Comparison of ENCODE assay signal across 1 cellular context in genomic region chr17:81348097-81349055, GRCh38.
TF ChIP-seq lines count a peak whose summit lies in the region.

No MANE protein-coding gene starts in this region.

TF ChIP-seq in K562, 482 proteins besides CTCF, POLR2A, EP300 and RAD21 (continued from another document):
- TF ChIP-seq USF1 (CRISPR knock-in tag; IDR thresholded peaks at IDR 0.05): peak; percentile 46; the same call in 1 of the 2 replicates
- TF ChIP-seq, protein P1, sequence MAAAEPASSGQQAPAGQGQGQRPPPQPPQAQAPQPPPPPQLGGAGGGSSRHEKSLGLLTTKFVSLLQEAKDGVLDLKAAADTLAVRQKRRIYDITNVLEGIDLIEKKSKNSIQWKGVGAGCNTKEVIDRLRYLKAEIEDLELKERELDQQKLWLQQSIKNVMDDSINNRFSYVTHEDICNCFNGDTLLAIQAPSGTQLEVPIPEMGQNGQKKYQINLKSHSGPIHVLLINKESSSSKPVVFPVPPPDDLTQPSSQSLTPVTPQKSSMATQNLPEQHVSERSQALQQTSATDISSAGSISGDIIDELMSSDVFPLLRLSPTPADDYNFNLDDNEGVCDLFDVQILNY (CRISPR knock-in tag; IDR thresholded peaks at IDR 0.05): no peak
- TF ChIP-seq DEAF1 (CRISPR knock-in tag; IDR thresholded peaks at IDR 0.05): no peak
- TF ChIP-seq ZNF175 (CRISPR knock-in tag; IDR thresholded peaks at IDR 0.05; ENCODE audit: low read depth): no peak
- TF ChIP-seq ZNF212 (CRISPR knock-in tag; IDR thresholded peaks at IDR 0.05): no peak
- no peak for TF ChIP-seq CGGBP1 (CRISPR knock-in tag; IDR thresholded peaks at IDR 0.05)
- peak; percentile 60 for TF ChIP-seq CEBPB (tag; IDR thresholded peaks at IDR 0.05)
- TF ChIP-seq THAP12 (CRISPR knock-in tag; IDR thresholded peaks at IDR 0.05): 0 out of 2 replicates have a peak, but pooled peaks have one; percentile 14
- TF ChIP-seq SMAD4 (CRISPR knock-in tag; conservative IDR thresholded peaks at IDR 0.05): peak; percentile 19; the same call in 1 of the 2 replicates
- TF ChIP-seq, protein P2, sequence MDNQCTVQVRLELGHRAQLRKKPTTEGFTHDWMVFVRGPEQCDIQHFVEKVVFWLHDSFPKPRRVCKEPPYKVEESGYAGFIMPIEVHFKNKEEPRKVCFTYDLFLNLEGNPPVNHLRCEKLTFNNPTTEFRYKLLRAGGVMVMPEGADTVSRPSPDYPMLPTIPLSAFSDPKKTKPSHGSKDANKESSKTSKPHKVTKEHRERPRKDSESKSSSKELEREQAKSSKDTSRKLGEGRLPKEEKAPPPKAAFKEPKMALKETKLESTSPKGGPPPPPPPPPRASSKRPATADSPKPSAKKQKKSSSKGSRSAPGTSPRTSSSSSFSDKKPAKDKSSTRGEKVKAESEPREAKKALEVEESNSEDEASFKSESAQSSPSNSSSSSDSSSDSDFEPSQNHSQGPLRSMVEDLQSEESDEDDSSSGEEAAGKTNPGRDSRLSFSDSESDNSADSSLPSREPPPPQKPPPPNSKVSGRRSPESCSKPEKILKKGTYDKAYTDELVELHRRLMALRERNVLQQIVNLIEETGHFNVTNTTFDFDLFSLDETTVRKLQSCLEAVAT (IDR thresholded peaks at IDR 0.05): peak in 1 of 2 experiments; percentile 48; a peak in 1 of 4 replicates
- no peak for TF ChIP-seq TEAD4 (IDR thresholded peaks at IDR 0.05; ENCODE audit: low read length)
- TF ChIP-seq TEAD4 (CRISPR knock-in tag; IDR thresholded peaks at IDR 0.05; ENCODE audit: borderline replicate concordance): no peak
- TF ChIP-seq ZNF184 (CRISPR knock-in tag; IDR thresholded peaks at IDR 0.05): no peak
- TF ChIP-seq KDM1A (IDR thresholded peaks at IDR 0.05): 0 out of 4 replicates have a peak, but pooled peaks have one; percentile 15 to 26
- TF ChIP-seq, protein P3, sequence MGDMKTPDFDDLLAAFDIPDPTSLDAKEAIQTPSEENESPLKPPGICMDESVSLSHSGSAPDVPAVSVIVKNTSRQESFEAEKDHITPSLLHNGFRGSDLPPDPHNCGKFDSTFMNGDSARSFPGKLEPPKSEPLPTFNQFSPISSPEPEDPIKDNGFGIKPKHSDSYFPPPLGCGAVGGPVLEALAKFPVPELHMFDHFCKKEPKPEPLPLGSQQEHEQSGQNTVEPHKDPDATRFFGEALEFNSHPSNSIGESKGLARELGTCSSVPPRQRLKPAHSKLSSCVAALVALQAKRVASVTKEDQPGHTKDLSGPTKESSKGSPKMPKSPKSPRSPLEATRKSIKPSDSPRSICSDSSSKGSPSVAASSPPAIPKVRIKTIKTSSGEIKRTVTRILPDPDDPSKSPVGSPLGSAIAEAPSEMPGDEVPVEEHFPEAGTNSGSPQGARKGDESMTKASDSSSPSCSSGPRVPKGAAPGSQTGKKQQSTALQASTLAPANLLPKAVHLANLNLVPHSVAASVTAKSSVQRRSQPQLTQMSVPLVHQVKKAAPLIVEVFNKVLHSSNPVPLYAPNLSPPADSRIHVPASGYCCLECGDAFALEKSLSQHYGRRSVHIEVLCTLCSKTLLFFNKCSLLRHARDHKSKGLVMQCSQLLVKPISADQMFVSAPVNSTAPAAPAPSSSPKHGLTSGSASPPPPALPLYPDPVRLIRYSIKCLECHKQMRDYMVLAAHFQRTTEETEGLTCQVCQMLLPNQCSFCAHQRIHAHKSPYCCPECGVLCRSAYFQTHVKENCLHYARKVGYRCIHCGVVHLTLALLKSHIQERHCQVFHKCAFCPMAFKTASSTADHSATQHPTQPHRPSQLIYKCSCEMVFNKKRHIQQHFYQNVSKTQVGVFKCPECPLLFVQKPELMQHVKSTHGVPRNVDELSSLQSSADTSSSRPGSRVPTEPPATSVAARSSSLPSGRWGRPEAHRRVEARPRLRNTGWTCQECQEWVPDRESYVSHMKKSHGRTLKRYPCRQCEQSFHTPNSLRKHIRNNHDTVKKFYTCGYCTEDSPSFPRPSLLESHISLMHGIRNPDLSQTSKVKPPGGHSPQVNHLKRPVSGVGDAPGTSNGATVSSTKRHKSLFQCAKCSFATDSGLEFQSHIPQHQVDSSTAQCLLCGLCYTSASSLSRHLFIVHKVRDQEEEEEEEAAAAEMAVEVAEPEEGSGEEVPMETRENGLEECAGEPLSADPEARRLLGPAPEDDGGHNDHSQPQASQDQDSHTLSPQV (IDR thresholded peaks at IDR 0.05): peak; percentile 19; the same call in 1 of the 2 replicates
- TF ChIP-seq ZBED1 (IDR thresholded peaks at IDR 0.05): 0 out of 2 replicates have a peak, but pooled peaks have one; percentile 11
- no peak for TF ChIP-seq CBX2 (IDR thresholded peaks at IDR 0.05; ENCODE audit: insufficient read depth, low read length, poor library complexity, severe bottlenecking)
- TF ChIP-seq, protein P4, sequence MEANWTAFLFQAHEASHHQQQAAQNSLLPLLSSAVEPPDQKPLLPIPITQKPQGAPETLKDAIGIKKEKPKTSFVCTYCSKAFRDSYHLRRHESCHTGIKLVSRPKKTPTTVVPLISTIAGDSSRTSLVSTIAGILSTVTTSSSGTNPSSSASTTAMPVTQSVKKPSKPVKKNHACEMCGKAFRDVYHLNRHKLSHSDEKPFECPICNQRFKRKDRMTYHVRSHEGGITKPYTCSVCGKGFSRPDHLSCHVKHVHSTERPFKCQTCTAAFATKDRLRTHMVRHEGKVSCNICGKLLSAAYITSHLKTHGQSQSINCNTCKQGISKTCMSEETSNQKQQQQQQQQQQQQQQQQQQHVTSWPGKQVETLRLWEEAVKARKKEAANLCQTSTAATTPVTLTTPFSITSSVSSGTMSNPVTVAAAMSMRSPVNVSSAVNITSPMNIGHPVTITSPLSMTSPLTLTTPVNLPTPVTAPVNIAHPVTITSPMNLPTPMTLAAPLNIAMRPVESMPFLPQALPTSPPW (CRISPR knock-in tag; IDR thresholded peaks at IDR 0.05): 0 out of 2 replicates have a peak, but pooled peaks have one; percentile 15
- TF ChIP-seq STAG1 (CRISPR knock-in tag; IDR thresholded peaks at IDR 0.05; ENCODE audit: borderline replicate concordance): no peak
- TF ChIP-seq, protein P5, sequence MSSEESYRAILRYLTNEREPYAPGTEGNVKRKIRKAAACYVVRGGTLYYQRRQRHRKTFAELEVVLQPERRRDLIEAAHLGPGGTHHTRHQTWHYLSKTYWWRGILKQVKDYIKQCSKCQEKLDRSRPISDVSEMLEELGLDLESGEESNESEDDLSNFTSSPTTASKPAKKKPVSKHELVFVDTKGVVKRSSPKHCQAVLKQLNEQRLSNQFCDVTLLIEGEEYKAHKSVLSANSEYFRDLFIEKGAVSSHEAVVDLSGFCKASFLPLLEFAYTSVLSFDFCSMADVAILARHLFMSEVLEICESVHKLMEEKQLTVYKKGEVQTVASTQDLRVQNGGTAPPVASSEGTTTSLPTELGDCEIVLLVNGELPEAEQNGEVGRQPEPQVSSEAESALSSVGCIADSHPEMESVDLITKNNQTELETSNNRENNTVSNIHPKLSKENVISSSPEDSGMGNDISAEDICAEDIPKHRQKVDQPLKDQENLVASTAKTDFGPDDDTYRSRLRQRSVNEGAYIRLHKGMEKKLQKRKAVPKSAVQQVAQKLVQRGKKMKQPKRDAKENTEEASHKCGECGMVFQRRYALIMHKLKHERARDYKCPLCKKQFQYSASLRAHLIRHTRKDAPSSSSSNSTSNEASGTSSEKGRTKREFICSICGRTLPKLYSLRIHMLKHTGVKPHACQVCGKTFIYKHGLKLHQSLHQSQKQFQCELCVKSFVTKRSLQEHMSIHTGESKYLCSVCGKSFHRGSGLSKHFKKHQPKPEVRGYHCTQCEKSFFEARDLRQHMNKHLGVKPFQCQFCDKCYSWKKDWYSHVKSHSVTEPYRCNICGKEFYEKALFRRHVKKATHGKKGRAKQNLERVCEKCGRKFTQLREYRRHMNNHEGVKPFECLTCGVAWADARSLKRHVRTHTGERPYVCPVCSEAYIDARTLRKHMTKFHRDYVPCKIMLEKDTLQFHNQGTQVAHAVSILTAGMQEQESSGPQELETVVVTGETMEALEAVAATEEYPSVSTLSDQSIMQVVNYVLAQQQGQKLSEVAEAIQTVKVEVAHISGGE (CRISPR knock-in tag; IDR thresholded peaks at IDR 0.05): no peak
- TF ChIP-seq, protein P6, sequence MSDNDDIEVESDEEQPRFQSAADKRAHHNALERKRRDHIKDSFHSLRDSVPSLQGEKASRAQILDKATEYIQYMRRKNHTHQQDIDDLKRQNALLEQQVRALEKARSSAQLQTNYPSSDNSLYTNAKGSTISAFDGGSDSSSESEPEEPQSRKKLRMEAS (CRISPR knock-in tag; IDR thresholded peaks at IDR 0.05): peak; percentile 64
- TF ChIP-seq ZNF197 (CRISPR knock-in tag; IDR thresholded peaks at IDR 0.05; ENCODE audit: low read depth): no peak
- no peak for TF ChIP-seq SP1 (CRISPR knock-in tag; IDR thresholded peaks at IDR 0.05)
- TF ChIP-seq ZNF830 (CRISPR knock-in tag; IDR thresholded peaks at IDR 0.05): no peak
- TF ChIP-seq ARID2 (IDR thresholded peaks at IDR 0.05): no peak
- TF ChIP-seq IFI16 (CRISPR knock-in tag; IDR thresholded peaks at IDR 0.05): no peak
- TF ChIP-seq, protein P7, sequence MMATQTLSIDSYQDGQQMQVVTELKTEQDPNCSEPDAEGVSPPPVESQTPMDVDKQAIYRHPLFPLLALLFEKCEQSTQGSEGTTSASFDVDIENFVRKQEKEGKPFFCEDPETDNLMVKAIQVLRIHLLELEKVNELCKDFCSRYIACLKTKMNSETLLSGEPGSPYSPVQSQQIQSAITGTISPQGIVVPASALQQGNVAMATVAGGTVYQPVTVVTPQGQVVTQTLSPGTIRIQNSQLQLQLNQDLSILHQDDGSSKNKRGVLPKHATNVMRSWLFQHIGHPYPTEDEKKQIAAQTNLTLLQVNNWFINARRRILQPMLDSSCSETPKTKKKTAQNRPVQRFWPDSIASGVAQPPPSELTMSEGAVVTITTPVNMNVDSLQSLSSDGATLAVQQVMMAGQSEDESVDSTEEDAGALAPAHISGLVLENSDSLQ (IDR thresholded peaks at IDR 0.05): 0 out of 2 replicates have a peak, but pooled peaks have one; percentile 7
- TF ChIP-seq ZBTB33 (CRISPR knock-in tag; IDR thresholded peaks at IDR 0.05): peak; percentile 78
